24 cellular contexts compared by ENCODE assay signal in genomic region chr4:31239886-31240285, GRCh38.
DNase-seq lines count a peak whose midpoint lies in the region; ATAC-seq, FAIRE-seq and TF ChIP-seq lines count a peak whose summit lies in the region.
"Had no signal": no experiment of that assay in that cellular context is flagged by ENCODE, and none has a peak within 500 bp of the region (broad histone marks: within the 10 kb centered on the region; RNA-seq: fewer than 3 reads in every experiment).

No MANE protein-coding gene starts in this region.

- H3K27ac ChIP-seq in HepG2 (ENCODE audit: extremely low read length, insufficient read depth, low read length) (no peak overlapping the region), right lobe of liver (no peak overlapping the region), upper lobe of left lung (no peak overlapping the region)
- H3K27ac ChIP-seq: 22Rv1, BLaER1, C4-2B, GM23248 had no signal

- no peak for FAIRE-seq in HepG2 (lab: Jason Lieb, UNC)
- FAIRE-seq: A204.1, G401.6, GM19239, H1 had no signal

- TF ChIP-seq POLR2A in HepG2 (IDR thresholded peaks at IDR 0.05; ENCODE audit: insufficient read depth in 1 of 2, low read depth in 2 of 2, low read length in 2 of 2) (no peak), right lobe of liver (IDR thresholded peaks at IDR 0.05) (no peak), upper lobe of left lung (IDR thresholded peaks at IDR 0.05) (no peak)

- H3K27me3 ChIP-seq in HepG2 (ENCODE audit: control insufficient read depth in 1 of 2, insufficient read depth in 2 of 2, low read length in 2 of 2) (no peaks in the 10 kb centered on the region), right lobe of liver (no peaks in the 10 kb centered on the region), upper lobe of left lung (no peaks in the 10 kb centered on the region)
- H3K27me3 ChIP-seq: BLaER1 had no signal

- BruUV-seq in HepG2 (replicated peaks; lab: Mats Ljungman, UMichigan) = no TSS peak

- DNase-seq in HepG2 (ENCODE audit: low spot score) (no peak), right lobe of liver (no peak), dermis microvascular lymphatic vessel endothelial cell (ENCODE audit: low read depth in 2 of 2) (peak; percentile 36 to 68), fibroblast of the aortic adventitia (ENCODE audit: low read depth) (peak; percentile 52), upper lobe of left lung (no peak), HuH-7.5 (ENCODE audit: low spot score) (no peak)
- DNase-seq in activated CD4-positive, CD25-positive, alpha-beta regulatory T cell (lab: John Stamatoyannopoulos, UW) = no peak
- no peak for DNase-seq in activated naive CD8-positive, alpha-beta T cell treated with anti-CD3 and anti-CD28 coated beads, Interleukin-2, amount 50 U/mL, for 24 hours
- DNase-seq: Caco-2; CD4-positive, CD25-positive, alpha-beta regulatory T cell; CD8-positive, alpha-beta T cell; DMS153; DND-41; GM23248; H7; HCEC 1CT had no signal

- peaks cover 6% of the 10 kb centered on the region for H3K9me3 Mint-ChIP-seq in activated naive CD8-positive, alpha-beta T cell treated with anti-CD3 and anti-CD28 coated beads, Interleukin-2, amount 50 U/mL, for 24 hours

- CTCF ChIA-PET in HepG2 (lab: Yijun Ruan, JAX; ENCODE audit: low intra/inter-chr PET ratio, low total read pairs) = no interaction called here

- H3K4me1 Mint-ChIP-seq in activated naive CD8-positive, alpha-beta T cell treated with anti-CD3 and anti-CD28 coated beads, Interleukin-2, amount 50 U/mL, for 24 hours = no peaks in the 10 kb centered on the region
- H3K4me1 Mint-ChIP-seq: B cell; CD4-positive, CD25-positive, alpha-beta regulatory T cell had no signal

- no peaks in the 10 kb centered on the region for H3K79me2 ChIP-seq in HepG2 (ENCODE audit: insufficient read depth, low read length)

- H3K9me3 ChIP-seq in HepG2 (ENCODE audit: low read length) = peaks cover 30% of the 10 kb centered on the region
- no peaks in the 10 kb centered on the region for H3K9me3 ChIP-seq in right lobe of liver
- H3K9me3 ChIP-seq in upper lobe of left lung = peaks cover 0 to 8% (median 0%) of the 10 kb centered on the region in 4 donors
- H3K9me3 ChIP-seq: BLaER1, Caco-2 had no signal

- POLR2A ChIA-PET in HepG2 (lab: Yijun Ruan, JAX) = no interaction called here

- TF ChIP-seq EP300 in HepG2 (IDR thresholded peaks at IDR 0.05; ENCODE audit: low read depth in 2 of 2, low read length in 2 of 2) (no peak), HepG2 (CRISPR knock-in tag; IDR thresholded peaks at IDR 0.05; ENCODE audit: borderline replicate concordance) (no peak), upper lobe of left lung (IDR thresholded peaks at IDR 0.05) (no peak)

- ATAC-seq in HepG2 (no peak), right lobe of liver (no peak), upper lobe of left lung (ENCODE audit: low FRiP score in 2 of 2) (no peak)
- no peak for ATAC-seq in activated naive CD8-positive, alpha-beta T cell treated with anti-CD3 and anti-CD28 coated beads, Interleukin-2, amount 50 U/mL, for 24 hours
- ATAC-seq: CD8-positive, alpha-beta T cell had no signal

- H4K20me1 ChIP-seq in HepG2 (ENCODE audit: insufficient read depth, low read length) = no peaks in the 10 kb centered on the region
- H4K20me1 ChIP-seq: BLaER1 had no signal

- no peak overlapping the region for H3K27ac Mint-ChIP-seq in activated naive CD8-positive, alpha-beta T cell treated with anti-CD3 and anti-CD28 coated beads, Interleukin-2, amount 50 U/mL, for 24 hours
- H3K27ac Mint-ChIP-seq: B cell; CD4-positive, CD25-positive, alpha-beta regulatory T cell; CD8-positive, alpha-beta T cell had no signal

- in situ Hi-C loops in HepG2 (cut with HindIII; ENCODE audit: extremely low pct_ligation_motif_present, low pct_unique_long_range_greater_than_20kb) = no loop called here

- H3K36me3 Mint-ChIP-seq in activated naive CD8-positive, alpha-beta T cell treated with anti-CD3 and anti-CD28 coated beads, Interleukin-2, amount 50 U/mL, for 24 hours (ENCODE audit: low read depth) = no peaks in the 10 kb centered on the region
- H3K36me3 Mint-ChIP-seq: CD4-positive, CD25-positive, alpha-beta regulatory T cell; CD8-positive, alpha-beta T cell had no signal

- TF ChIP-seq RAD21 in HepG2 (CRISPR knock-in tag; IDR thresholded peaks at IDR 0.05) = no peak

- H3K4me1 ChIP-seq in HepG2 (ENCODE audit: insufficient read depth, low read length) (no peaks in the 10 kb centered on the region), right lobe of liver (no peaks in the 10 kb centered on the region), upper lobe of left lung (no peaks in the 10 kb centered on the region)
- H3K4me1 ChIP-seq: BLaER1 had no signal

- H3K36me3 ChIP-seq in HepG2 (replicated peaks in 1 of 2; ENCODE audit: control insufficient read depth in 1 of 2, insufficient read depth in 2 of 2, low read length in 2 of 2) (no peaks in the 10 kb centered on the region), right lobe of liver (no peaks in the 10 kb centered on the region), upper lobe of left lung (no peaks in the 10 kb centered on the region)
- H3K36me3 ChIP-seq: BLaER1 had no signal

- H2AFZ ChIP-seq in HepG2 (ENCODE audit: low read length) = no peak overlapping the region
- H2AFZ ChIP-seq: GM23248 had no signal

- intact Hi-C loops in HepG2 (cut with micrococcal nuclease; ENCODE audit: unreplicated experiment) = no loop called here
- intact Hi-C loops in right lobe of liver (cut with DNase I) = no loop called here

- no peak overlapping the region for H3K4me3 Mint-ChIP-seq in activated naive CD8-positive, alpha-beta T cell treated with anti-CD3 and anti-CD28 coated beads, Interleukin-2, amount 50 U/mL, for 24 hours
- H3K4me3 Mint-ChIP-seq: B cell; CD4-positive, CD25-positive, alpha-beta regulatory T cell; CD8-positive, alpha-beta T cell had no signal

- no peak for TF ChIP-seq CTCF in HepG2 (CRISPR knock-in tag; IDR thresholded peaks at IDR 0.05)
- no peak for TF ChIP-seq CTCF in right lobe of liver (IDR thresholded peaks at IDR 0.05)
- TF ChIP-seq CTCF in fibroblast of the aortic adventitia (IDR thresholded peaks at IDR 0.05; ENCODE audit: insufficient read depth, low read length) = no peak
- TF ChIP-seq CTCF in upper lobe of left lung (IDR thresholded peaks at IDR 0.05) = no peak

- H3K4me3 ChIP-seq in HepG2 (replicated peaks in 1 of 3; ENCODE audit: insufficient read depth in 1 of 3, low read depth in 2 of 3, low read length in 3 of 3) (no peak overlapping the region), right lobe of liver (no peak overlapping the region), fibroblast of the aortic adventitia (ENCODE audit: low read depth, low read length) (no peak overlapping the region), upper lobe of left lung (no peak overlapping the region)
- H3K4me3 ChIP-seq: BLaER1, GM23248 had no signal

- no peaks in the 10 kb centered on the region for H3K27me3 Mint-ChIP-seq in activated naive CD8-positive, alpha-beta T cell treated with anti-CD3 and anti-CD28 coated beads, Interleukin-2, amount 50 U/mL, for 24 hours
- H3K27me3 Mint-ChIP-seq: B cell; CD4-positive, CD25-positive, alpha-beta regulatory T cell had no signal

- no peak overlapping the region for H3K4me2 ChIP-seq in HepG2 (ENCODE audit: low read depth, low read length)
- H3K4me2 ChIP-seq: BLaER1 had no signal

- H3K9ac ChIP-seq in HepG2 (ENCODE audit: insufficient read depth, low read depth, low read length) = no peak overlapping the region
- H3K9ac ChIP-seq: BLaER1, GM23248 had no signal

TF ChIP-seq in HepG2, 621 proteins besides CTCF, POLR2A, EP300 and RAD21 (continues in another document):
- TF ChIP-seq ZNF574 (CRISPR knock-in tag; IDR thresholded peaks at IDR 0.05) (no peak), PHB2 (IDR thresholded peaks at IDR 0.05; ENCODE audit: partially characterized antibody) (no peak), SIN3A (IDR thresholded peaks at IDR 0.05; ENCODE audit: borderline replicate concordance, low read depth, low read length) (no peak), ZNF430 (CRISPR knock-in tag; IDR thresholded peaks at IDR 0.05) (no peak)

Comparison
In these comparisons a context has a peak if more than half of its experiments do, and no peak if none do; other contexts are left out.
1. DNase-seq: peak in dermis microvascular lymphatic vessel endothelial cell (2 of 2) and fibroblast of the aortic adventitia (single experiment); none in HepG2 (single experiment), right lobe of liver (0 of 3), upper lobe of left lung (0 of 2), activated CD4-positive, CD25-positive, alpha-beta regulatory T cell (0 of 4), HuH-7.5 (single experiment) and activated naive CD8-positive, alpha-beta T cell treated with anti-CD3 and anti-CD28 coated beads, Interleukin-2, amount 50 U/mL, for 24 hours (single experiment).